1 cellular context compared by ENCODE assay signal in the genomic region with DNA sequence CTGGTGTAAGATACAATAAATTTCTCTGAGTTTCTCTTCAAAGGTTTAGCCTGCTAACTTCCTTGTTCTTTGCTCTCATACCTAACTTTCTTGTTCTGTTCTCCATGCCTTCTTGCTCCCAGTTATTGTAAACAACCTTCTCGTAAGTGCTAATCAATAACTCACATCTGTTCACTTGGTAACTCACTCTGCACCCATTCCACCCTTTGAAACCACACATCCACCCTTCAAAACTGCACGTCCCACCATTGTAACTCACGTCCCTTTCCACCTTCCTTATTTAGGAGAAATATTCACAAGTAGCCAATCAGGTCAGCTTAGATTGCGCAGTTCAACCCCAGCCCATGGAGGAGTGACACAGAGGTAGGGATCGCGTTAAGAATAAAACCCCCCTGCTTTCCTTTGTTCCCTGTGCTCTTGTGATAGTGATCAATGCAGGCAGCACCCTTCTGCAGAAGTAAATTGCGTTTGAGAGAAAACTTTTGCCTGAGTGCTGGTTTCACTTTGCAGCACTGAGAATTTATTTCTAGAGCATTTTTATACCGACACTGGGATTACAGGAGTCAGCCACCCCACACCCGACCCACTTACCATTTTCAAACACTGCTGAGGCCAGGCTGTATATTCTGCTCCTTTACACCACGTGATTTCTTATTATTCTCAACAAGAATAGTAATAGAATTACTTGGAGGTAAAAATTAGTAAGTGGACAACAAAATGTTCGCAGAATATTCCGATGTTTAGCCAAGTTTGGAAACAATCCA.
TF ChIP-seq lines count a peak whose summit lies in the region.

No MANE protein-coding gene starts in this region.

TF ChIP-seq in HepG2, 621 proteins besides CTCF, POLR2A, EP300 and RAD21 (continued from another document):
- TF ChIP-seq, protein P1, sequence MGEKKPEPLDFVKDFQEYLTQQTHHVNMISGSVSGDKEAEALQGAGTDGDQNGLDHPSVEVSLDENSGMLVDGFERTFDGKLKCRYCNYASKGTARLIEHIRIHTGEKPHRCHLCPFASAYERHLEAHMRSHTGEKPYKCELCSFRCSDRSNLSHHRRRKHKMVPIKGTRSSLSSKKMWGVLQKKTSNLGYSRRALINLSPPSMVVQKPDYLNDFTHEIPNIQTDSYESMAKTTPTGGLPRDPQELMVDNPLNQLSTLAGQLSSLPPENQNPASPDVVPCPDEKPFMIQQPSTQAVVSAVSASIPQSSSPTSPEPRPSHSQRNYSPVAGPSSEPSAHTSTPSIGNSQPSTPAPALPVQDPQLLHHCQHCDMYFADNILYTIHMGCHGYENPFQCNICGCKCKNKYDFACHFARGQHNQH (CRISPR knock-in tag; IDR thresholded peaks at IDR 0.05) = no peak
- TF ChIP-seq ARNTL (CRISPR knock-in tag; IDR thresholded peaks at IDR 0.05) (no peak), POGZ (CRISPR knock-in tag; IDR thresholded peaks at IDR 0.05) (no peak), RARG (CRISPR knock-in tag; IDR thresholded peaks at IDR 0.05; ENCODE audit: low read depth) (no peak), NONO (IDR thresholded peaks at IDR 0.05) (no peak), NONO (CRISPR knock-in tag; conservative IDR thresholded peaks at IDR 0.05) (no peak), MTF2 (CRISPR knock-in tag; IDR thresholded peaks at IDR 0.05; ENCODE audit: borderline replicate concordance) (no peak), U2AF2 (IDR thresholded peaks at IDR 0.05; ENCODE audit: low read depth, low read length) (no peak), HNF4A (CRISPR knock-in tag; IDR thresholded peaks at IDR 0.05) (no peak)
- TF ChIP-seq, protein P2, sequence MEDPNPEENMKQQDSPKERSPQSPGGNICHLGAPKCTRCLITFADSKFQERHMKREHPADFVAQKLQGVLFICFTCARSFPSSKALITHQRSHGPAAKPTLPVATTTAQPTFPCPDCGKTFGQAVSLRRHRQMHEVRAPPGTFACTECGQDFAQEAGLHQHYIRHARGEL (CRISPR knock-in tag; IDR thresholded peaks at IDR 0.05) = no peak
- TF ChIP-seq, protein P3, sequence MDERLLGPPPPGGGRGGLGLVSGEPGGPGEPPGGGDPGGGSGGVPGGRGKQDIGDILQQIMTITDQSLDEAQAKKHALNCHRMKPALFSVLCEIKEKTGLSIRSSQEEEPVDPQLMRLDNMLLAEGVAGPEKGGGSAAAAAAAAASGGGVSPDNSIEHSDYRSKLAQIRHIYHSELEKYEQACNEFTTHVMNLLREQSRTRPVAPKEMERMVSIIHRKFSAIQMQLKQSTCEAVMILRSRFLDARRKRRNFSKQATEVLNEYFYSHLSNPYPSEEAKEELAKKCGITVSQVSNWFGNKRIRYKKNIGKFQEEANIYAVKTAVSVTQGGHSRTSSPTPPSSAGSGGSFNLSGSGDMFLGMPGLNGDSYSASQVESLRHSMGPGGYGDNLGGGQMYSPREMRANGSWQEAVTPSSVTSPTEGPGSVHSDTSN (CRISPR knock-in tag; IDR thresholded peaks at IDR 0.05) = no peak
- TF ChIP-seq, protein P4, sequence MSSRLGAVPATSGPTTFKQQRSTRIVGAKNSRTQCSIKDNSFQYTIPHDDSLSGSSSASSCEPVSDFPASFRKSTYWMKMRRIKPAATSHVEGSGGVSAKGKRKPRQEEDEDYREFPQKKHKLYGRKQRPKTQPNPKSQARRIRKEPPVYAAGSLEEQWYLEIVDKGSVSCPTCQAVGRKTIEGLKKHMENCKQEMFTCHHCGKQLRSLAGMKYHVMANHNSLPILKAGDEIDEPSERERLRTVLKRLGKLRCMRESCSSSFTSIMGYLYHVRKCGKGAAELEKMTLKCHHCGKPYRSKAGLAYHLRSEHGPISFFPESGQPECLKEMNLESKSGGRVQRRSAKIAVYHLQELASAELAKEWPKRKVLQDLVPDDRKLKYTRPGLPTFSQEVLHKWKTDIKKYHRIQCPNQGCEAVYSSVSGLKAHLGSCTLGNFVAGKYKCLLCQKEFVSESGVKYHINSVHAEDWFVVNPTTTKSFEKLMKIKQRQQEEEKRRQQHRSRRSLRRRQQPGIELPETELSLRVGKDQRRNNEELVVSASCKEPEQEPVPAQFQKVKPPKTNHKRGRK (CRISPR knock-in tag; IDR thresholded peaks at IDR 0.05) = no peak
- TF ChIP-seq, protein P5, sequence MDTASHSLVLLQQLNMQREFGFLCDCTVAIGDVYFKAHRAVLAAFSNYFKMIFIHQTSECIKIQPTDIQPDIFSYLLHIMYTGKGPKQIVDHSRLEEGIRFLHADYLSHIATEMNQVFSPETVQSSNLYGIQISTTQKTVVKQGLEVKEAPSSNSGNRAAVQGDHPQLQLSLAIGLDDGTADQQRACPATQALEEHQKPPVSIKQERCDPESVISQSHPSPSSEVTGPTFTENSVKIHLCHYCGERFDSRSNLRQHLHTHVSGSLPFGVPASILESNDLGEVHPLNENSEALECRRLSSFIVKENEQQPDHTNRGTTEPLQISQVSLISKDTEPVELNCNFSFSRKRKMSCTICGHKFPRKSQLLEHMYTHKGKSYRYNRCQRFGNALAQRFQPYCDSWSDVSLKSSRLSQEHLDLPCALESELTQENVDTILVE (CRISPR knock-in tag; IDR thresholded peaks at IDR 0.05) = no peak
